In genomic region chr5:72555871-72556270, GRCh38 we compare ENCODE assay signal across 2 cellular contexts.
TF ChIP-seq lines count a peak whose summit lies in the region.

No MANE protein-coding gene starts in this region.

TF ChIP-seq in GM23338, 12 proteins besides CTCF, POLR2A, EP300 and RAD21:
- TF ChIP-seq ZNF114 (CRISPR knock-in tag; IDR thresholded peaks at IDR 0.05) (no peak), STAT1 (IDR thresholded peaks at IDR 0.05; ENCODE audit: unreplicated experiment) (no peak), POLR2AphosphoS5 (IDR thresholded peaks at IDR 0.05; ENCODE audit: low read depth) (no peak), EZH2 (IDR thresholded peaks at IDR 0.05; ENCODE audit: low read depth, unreplicated experiment) (no peak), NANOG (IDR thresholded peaks at IDR 0.05; ENCODE audit: borderline replicate concordance) (no peak), ZNF331 (CRISPR knock-in tag; IDR thresholded peaks at IDR 0.05; ENCODE audit: low read depth) (no peak), JUNB (IDR thresholded peaks at IDR 0.05; ENCODE audit: unreplicated experiment) (no peak), CREB1 (CRISPR knock-in tag; IDR thresholded peaks at IDR 0.05; ENCODE audit: low read depth) (no peak), ETS1 (IDR thresholded peaks at IDR 0.05) (no peak), EZH2phosphoT487 (IDR thresholded peaks at IDR 0.05; ENCODE audit: unreplicated experiment) (no peak)
- TF ChIP-seq, protein P1, sequence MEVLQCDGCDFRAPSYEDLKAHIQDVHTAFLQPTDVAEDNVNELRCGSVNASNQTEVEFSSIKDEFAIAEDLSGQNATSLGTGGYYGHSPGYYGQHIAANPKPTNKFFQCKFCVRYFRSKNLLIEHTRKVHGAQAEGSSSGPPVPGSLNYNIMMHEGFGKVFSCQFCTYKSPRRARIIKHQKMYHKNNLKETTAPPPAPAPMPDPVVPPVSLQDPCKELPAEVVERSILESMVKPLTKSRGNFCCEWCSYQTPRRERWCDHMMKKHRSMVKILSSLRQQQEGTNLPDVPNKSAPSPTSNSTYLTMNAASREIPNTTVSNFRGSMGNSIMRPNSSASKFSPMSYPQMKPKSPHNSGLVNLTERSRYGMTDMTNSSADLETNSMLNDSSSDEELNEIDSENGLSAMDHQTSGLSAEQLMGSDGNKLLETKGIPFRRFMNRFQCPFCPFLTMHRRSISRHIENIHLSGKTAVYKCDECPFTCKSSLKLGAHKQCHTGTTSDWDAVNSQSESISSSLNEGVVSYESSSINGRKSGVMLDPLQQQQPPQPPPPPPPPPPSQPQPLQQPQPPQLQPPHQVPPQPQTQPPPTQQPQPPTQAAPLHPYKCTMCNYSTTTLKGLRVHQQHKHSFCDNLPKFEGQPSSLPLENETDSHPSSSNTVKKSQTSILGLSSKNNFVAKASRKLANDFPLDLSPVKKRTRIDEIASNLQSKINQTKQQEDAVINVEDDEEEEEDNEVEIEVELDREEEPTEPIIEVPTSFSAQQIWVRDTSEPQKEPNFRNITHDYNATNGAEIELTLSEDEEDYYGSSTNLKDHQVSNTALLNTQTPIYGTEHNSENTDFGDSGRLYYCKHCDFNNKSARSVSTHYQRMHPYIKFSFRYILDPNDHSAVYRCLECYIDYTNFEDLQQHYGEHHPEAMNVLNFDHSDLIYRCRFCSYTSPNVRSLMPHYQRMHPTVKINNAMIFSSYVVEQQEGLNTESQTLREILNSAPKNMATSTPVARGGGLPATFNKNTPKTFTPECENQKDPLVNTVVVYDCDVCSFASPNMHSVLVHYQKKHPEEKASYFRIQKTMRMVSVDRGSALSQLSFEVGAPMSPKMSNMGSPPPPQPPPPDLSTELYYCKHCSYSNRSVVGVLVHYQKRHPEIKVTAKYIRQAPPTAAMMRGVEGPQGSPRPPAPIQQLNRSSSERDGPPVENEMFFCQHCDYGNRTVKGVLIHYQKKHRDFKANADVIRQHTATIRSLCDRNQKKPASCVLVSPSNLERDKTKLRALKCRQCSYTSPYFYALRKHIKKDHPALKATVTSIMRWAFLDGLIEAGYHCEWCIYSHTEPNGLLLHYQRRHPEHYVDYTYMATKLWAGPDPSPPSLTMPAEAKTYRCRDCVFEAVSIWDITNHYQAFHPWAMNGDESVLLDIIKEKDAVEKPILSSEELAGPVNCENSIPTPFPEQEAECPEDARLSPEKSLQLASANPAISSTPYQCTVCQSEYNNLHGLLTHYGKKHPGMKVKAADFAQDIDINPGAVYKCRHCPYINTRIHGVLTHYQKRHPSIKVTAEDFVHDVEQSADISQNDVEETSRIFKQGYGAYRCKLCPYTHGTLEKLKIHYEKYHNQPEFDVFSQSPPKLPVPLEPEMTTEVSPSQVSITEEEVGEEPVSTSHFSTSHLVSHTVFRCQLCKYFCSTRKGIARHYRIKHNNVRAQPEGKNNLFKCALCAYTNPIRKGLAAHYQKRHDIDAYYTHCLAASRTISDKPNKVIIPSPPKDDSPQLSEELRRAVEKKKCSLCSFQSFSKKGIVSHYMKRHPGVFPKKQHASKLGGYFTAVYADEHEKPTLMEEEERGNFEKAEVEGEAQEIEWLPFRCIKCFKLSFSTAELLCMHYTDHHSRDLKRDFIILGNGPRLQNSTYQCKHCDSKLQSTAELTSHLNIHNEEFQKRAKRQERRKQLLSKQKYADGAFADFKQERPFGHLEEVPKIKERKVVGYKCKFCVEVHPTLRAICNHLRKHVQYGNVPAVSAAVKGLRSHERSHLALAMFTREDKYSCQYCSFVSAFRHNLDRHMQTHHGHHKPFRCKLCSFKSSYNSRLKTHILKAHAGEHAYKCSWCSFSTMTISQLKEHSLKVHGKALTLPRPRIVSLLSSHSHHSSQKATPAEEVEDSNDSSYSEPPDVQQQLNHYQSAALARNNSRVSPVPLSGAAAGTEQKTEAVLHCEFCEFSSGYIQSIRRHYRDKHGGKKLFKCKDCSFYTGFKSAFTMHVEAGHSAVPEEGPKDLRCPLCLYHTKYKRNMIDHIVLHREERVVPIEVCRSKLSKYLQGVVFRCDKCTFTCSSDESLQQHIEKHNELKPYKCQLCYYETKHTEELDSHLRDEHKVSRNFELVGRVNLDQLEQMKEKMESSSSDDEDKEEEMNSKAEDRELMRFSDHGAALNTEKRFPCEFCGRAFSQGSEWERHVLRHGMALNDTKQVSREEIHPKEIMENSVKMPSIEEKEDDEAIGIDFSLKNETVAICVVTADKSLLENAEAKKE (CRISPR knock-in tag; IDR thresholded peaks at IDR 0.05) = no peak
- TF ChIP-seq, protein P2, sequence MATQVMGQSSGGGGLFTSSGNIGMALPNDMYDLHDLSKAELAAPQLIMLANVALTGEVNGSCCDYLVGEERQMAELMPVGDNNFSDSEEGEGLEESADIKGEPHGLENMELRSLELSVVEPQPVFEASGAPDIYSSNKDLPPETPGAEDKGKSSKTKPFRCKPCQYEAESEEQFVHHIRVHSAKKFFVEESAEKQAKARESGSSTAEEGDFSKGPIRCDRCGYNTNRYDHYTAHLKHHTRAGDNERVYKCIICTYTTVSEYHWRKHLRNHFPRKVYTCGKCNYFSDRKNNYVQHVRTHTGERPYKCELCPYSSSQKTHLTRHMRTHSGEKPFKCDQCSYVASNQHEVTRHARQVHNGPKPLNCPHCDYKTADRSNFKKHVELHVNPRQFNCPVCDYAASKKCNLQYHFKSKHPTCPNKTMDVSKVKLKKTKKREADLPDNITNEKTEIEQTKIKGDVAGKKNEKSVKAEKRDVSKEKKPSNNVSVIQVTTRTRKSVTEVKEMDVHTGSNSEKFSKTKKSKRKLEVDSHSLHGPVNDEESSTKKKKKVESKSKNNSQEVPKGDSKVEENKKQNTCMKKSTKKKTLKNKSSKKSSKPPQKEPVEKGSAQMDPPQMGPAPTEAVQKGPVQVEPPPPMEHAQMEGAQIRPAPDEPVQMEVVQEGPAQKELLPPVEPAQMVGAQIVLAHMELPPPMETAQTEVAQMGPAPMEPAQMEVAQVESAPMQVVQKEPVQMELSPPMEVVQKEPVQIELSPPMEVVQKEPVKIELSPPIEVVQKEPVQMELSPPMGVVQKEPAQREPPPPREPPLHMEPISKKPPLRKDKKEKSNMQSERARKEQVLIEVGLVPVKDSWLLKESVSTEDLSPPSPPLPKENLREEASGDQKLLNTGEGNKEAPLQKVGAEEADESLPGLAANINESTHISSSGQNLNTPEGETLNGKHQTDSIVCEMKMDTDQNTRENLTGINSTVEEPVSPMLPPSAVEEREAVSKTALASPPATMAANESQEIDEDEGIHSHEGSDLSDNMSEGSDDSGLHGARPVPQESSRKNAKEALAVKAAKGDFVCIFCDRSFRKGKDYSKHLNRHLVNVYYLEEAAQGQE (IDR thresholded peaks at IDR 0.05; ENCODE audit: unreplicated experiment) = no peak

TF ChIP-seq in K562, 482 proteins besides CTCF, POLR2A, EP300 and RAD21:
- TF ChIP-seq C11orf30 (IDR thresholded peaks at IDR 0.05; ENCODE audit: low read depth) (no peak), MNT (conservative IDR thresholded peaks at IDR 0.05) (no peak), ZNF655 (CRISPR knock-in tag; IDR thresholded peaks at IDR 0.05) (no peak), GTF2E2 (tag; IDR thresholded peaks at IDR 0.05) (no peak)
- TF ChIP-seq, protein P3, sequence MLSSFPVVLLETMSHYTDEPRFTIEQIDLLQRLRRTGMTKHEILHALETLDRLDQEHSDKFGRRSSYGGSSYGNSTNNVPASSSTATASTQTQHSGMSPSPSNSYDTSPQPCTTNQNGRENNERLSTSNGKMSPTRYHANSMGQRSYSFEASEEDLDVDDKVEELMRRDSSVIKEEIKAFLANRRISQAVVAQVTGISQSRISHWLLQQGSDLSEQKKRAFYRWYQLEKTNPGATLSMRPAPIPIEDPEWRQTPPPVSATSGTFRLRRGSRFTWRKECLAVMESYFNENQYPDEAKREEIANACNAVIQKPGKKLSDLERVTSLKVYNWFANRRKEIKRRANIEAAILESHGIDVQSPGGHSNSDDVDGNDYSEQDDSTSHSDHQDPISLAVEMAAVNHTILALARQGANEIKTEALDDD (IDR thresholded peaks at IDR 0.05) = no peak
- TF ChIP-seq, protein P4, sequence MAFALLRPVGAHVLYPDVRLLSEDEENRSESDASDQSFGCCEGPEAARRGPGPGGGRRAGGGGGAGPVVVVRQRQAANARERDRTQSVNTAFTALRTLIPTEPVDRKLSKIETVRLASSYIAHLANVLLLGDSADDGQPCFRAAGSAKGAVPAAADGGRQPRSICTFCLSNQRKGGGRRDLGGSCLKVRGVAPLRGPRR (CRISPR knock-in tag; IDR thresholded peaks at IDR 0.05) = no peak
- TF ChIP-seq, protein P5, sequence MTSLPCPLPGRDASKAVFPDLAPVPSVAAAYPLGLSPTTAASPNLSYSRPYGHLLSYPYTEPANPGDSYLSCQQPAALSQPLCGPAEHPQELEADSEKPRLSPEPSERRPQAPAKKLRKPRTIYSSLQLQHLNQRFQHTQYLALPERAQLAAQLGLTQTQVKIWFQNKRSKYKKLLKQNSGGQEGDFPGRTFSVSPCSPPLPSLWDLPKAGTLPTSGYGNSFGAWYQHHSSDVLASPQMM (CRISPR knock-in tag; IDR thresholded peaks at IDR 0.05) = no peak
